ENCODE assay signal across 11 cellular contexts in the genomic region with DNA sequence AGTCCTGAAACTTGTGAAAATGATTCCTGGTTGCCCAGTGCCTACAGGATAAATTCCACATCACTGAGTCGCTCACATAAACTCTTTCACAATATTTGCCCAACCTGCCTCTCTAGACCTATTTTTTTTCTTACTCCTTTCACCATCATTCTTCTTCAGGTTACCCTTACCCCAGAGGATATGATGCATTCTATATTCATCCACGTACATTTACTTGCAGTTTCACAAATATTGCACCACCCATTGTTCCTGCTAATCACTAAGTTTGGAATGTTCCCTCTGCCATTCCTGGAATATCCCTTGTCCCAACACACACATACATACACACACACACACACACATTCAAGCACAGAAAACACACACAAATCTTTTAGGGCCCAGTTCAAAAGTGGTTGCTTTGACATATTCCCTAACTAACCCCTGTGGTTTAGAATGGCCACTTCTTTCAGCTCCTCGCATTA.
A peak's percentile ranks its signal among the peaks of the same experiment; 100 is the strongest.
DNase-seq lines count a peak whose midpoint lies in the region; ATAC-seq, FAIRE-seq and TF ChIP-seq lines count a peak whose summit lies in the region.
"Had no signal": no experiment of that assay in that cellular context is flagged by ENCODE, and none has a peak within 500 bp of the region (broad histone marks: within the 10 kb centered on the region; RNA-seq: fewer than 3 reads in every experiment).

No MANE protein-coding gene starts in this region.

- FAIRE-seq in HTR-8/SVneo (lab: Jason Lieb, UNC): peak; percentile 23
- FAIRE-seq in HepG2 (lab: Jason Lieb, UNC): no peak

- H4K20me1 ChIP-seq in HepG2 (ENCODE audit: insufficient read depth, low read length): no peaks in the 10 kb centered on the region

- intact Hi-C loops in HepG2 (cut with micrococcal nuclease; ENCODE audit: unreplicated experiment): no loop called here

- WGBS in HepG2 (ENCODE audit: low lambda C conversion rate): 15% methylated on average over 3 of the region's 3 CpGs

- no peaks in the 10 kb centered on the region for H3K9me3 ChIP-seq in HepG2 (ENCODE audit: low read length)
- H3K9me3 ChIP-seq in Peyer's patch: no peaks in the 10 kb centered on the region

- in situ Hi-C loops in ACHN (cut with HindIII; ENCODE audit: low pct_ligation_motif_present, low pct_unique_long_range_greater_than_20kb, low sequenced_read_pairs) (no loop called here), HepG2 (cut with HindIII; ENCODE audit: extremely low pct_ligation_motif_present, low pct_unique_long_range_greater_than_20kb) (no loop called here)

- H2AFZ ChIP-seq in HepG2 (ENCODE audit: low read length): no peak overlapping the region

- no peak for TF ChIP-seq POLR2A in HepG2 (IDR thresholded peaks at IDR 0.05; ENCODE audit: insufficient read depth in 1 of 2, low read depth in 2 of 2, low read length in 2 of 2)
- no peak for TF ChIP-seq POLR2A in Peyer's patch (IDR thresholded peaks at IDR 0.05)

- CTCF ChIA-PET in HepG2 (lab: Yijun Ruan, JAX; ENCODE audit: low intra/inter-chr PET ratio, low total read pairs): no interaction called here

- POLR2A ChIA-PET in HepG2 (lab: Yijun Ruan, JAX): no interaction called here

- TF ChIP-seq CTCF in cardiac fibroblast (IDR thresholded peaks at IDR 0.05; ENCODE audit: low read depth, low read length) (no peak), HepG2 (CRISPR knock-in tag; IDR thresholded peaks at IDR 0.05) (no peak), Peyer's patch (IDR thresholded peaks at IDR 0.05) (no peak)

- ATAC-seq in HepG2: no peak
- ATAC-seq in HG02884 (IDR thresholded peaks at IDR 0.05; ENCODE audit: unreplicated experiment): no peak
- ATAC-seq in GM21737 (IDR thresholded peaks at IDR 0.05; ENCODE audit: unreplicated experiment): no peak

- TF ChIP-seq EP300 in HepG2 (IDR thresholded peaks at IDR 0.05; ENCODE audit: low read depth in 2 of 2, low read length in 2 of 2): no peak
- TF ChIP-seq EP300 in HepG2 (CRISPR knock-in tag; IDR thresholded peaks at IDR 0.05; ENCODE audit: borderline replicate concordance): no peak

- H3K36me3 ChIP-seq in HepG2 (replicated peaks in 1 of 2; ENCODE audit: control insufficient read depth in 1 of 2, insufficient read depth in 2 of 2, low read length in 2 of 2) (no peaks in the 10 kb centered on the region), Peyer's patch (no peaks in the 10 kb centered on the region)

- no peak for TF ChIP-seq RAD21 in HepG2 (CRISPR knock-in tag; IDR thresholded peaks at IDR 0.05)

- H3K79me2 ChIP-seq in HepG2 (ENCODE audit: insufficient read depth, low read length): no peaks in the 10 kb centered on the region

- DNase-seq in ACHN (peak; percentile 89), HTR-8/SVneo (ENCODE audit: insufficient read length, low spot score) (peak; percentile 30), cardiac fibroblast (ENCODE audit: low read depth in 2 of 2) (peak; percentile 98 to 99), HepG2 (ENCODE audit: low spot score) (no peak), COLO829 (ENCODE audit: low spot score) (no peak), Peyer's patch (no peak)
- DNase-seq: CD8-positive, alpha-beta memory T cell; NCI-H345; stimulated activated CD4-positive, alpha-beta T cell treated with anti-CD3 and anti-CD28 coated beads, Interleukin-4, amount 100 ng/mL, for 24 hours had no signal

- BruUV-seq in HepG2 (replicated peaks; lab: Mats Ljungman, UMichigan): no TSS peak

- no peak overlapping the region for H3K27ac ChIP-seq in HepG2 (ENCODE audit: extremely low read length, insufficient read depth, low read length)
- H3K27ac ChIP-seq in Peyer's patch: no peak overlapping the region

- H3K4me2 ChIP-seq in HepG2 (ENCODE audit: low read depth, low read length): no peak overlapping the region

- no peaks in the 10 kb centered on the region for H3K4me1 ChIP-seq in HepG2 (ENCODE audit: insufficient read depth, low read length)
- no peaks in the 10 kb centered on the region for H3K4me1 ChIP-seq in Peyer's patch

- no peaks in the 10 kb centered on the region for H3K27me3 ChIP-seq in HepG2 (ENCODE audit: control insufficient read depth in 1 of 2, insufficient read depth in 2 of 2, low read length in 2 of 2)
- no peaks in the 10 kb centered on the region for H3K27me3 ChIP-seq in Peyer's patch

- no peak overlapping the region for H3K9ac ChIP-seq in HepG2 (ENCODE audit: insufficient read depth, low read depth, low read length)

- no peak overlapping the region for H3K4me3 ChIP-seq in cardiac fibroblast (replicated peaks in 1 of 2; ENCODE audit: low read depth in 2 of 2, low read length in 2 of 2)
- no peak overlapping the region for H3K4me3 ChIP-seq in HepG2 (replicated peaks in 1 of 3; ENCODE audit: insufficient read depth in 1 of 3, low read depth in 2 of 3, low read length in 3 of 3)
- H3K4me3 ChIP-seq in Peyer's patch: no peak overlapping the region

TF ChIP-seq in HepG2, 621 proteins besides CTCF, POLR2A, EP300 and RAD21:
- TF ChIP-seq PHB2 (IDR thresholded peaks at IDR 0.05; ENCODE audit: partially characterized antibody) (no peak), CEBPB (IDR thresholded peaks at IDR 0.05; ENCODE audit: borderline replicate concordance, low read depth, low read length) (0 out of 2 replicates have a peak, but pooled peaks have one; percentile 18)

Comparison
In these comparisons a context has a peak if more than half of its experiments do, and no peak if none do; other contexts are left out.
1. DNase-seq: peak in ACHN (single experiment), HTR-8/SVneo (single experiment) and cardiac fibroblast (2 of 2); none in HepG2 (single experiment), COLO829 (single experiment) and Peyer's patch (0 of 3).